Comparison of ENCODE assay signal across 8 cellular contexts in the genomic region with DNA sequence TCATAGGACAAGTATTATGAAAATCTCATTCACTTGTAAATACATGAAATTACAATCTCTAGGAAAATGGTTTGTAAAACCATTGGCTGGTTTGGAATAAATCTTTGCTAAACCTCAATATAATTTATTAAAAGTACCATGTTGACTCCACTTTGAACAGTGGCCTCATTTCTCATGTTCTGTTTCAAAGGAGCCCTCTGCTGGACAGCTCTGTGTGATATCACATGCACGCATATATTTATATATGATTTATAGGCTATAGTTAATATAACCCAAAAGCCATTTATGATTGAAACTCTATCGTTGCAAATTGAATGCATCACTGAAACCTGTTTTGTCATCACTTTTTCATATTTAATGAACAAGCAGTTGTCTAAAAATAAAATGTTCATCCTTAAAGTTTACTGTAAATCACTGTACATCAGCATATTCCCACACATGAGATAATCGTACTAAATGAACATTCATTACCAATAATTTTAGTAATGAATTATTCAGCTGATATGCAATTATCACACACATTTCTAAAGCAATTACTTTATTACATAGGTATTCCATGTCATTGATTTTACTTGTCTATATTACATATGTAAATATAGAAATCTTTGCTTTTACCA.
A peak's percentile ranks its signal among the peaks of the same experiment; 100 is the strongest.
DNase-seq lines count a peak whose midpoint lies in the region; ATAC-seq and TF ChIP-seq lines count a peak whose summit lies in the region.

No MANE protein-coding gene starts in this region.

- intact Hi-C loops in right lobe of liver (cut with DNase I) = no loop called here

- no peaks in the 10 kb centered on the region for H3K9me2 ChIP-seq in DOHH2 (replicated peaks; ENCODE audit: control insufficient read depth, low read length)

- no peaks in the 10 kb centered on the region for H3K36me3 Mint-ChIP-seq in immature natural killer cell

- H3K27ac Mint-ChIP-seq in immature natural killer cell = no peak overlapping the region

- peaks cover 0 to 4% (median 0%) of the 10 kb centered on the region in 6 donors for H3K9me3 Mint-ChIP-seq in immature natural killer cell

- TF ChIP-seq POLR2A in right lobe of liver (IDR thresholded peaks at IDR 0.05) = no peak

- H3K4me1 ChIP-seq in DOHH2 (ENCODE audit: control insufficient read depth, low read length) = no peaks in the 10 kb centered on the region
- H3K4me1 ChIP-seq in right lobe of liver = no peaks in the 10 kb centered on the region

- DNase-seq in NCI-H1092 treated with DMSO at 0.1 percent for 48 hours (lab: John Stamatoyannopoulos, UW) = peak; percentile 52
- peak; percentile 37 for DNase-seq in amniotic epithelial cell (ENCODE audit: low read depth)
- no peak for DNase-seq in right lobe of liver
- no peak for DNase-seq in SIG-M5 (lab: John Stamatoyannopoulos, UW)
- DNase-seq in NCI-H128 (lab: John Stamatoyannopoulos, UW; ENCODE audit: unreplicated experiment) = no peak
- no peak for DNase-seq in immature natural killer cell
- no peak for DNase-seq in stimulated activated CD4-positive, alpha-beta T cell treated with anti-CD3 and anti-CD28 coated beads, Interleukin-4, amount 100 ng/mL, for 4 hours

- no peak overlapping the region for H3K4me2 ChIP-seq in DOHH2 (ENCODE audit: low read length)

- ATAC-seq in right lobe of liver = peak in 1 of 4 donors; percentile 42

- no peak overlapping the region for H3K27ac ChIP-seq in DOHH2 (ENCODE audit: low read depth, low read length)
- H3K27ac ChIP-seq in right lobe of liver = no peak overlapping the region

- WGBS in right lobe of liver (ENCODE audit: insufficient coverage, low coverage, low lambda C conversion rate, missing lambda C conversion rate) = 27% methylated on average over 3 of the region's 3 CpGs

- H3K9me3 ChIP-seq in DOHH2 (ENCODE audit: control insufficient read depth, insufficient read depth, low read length) = no peaks in the 10 kb centered on the region
- no peaks in the 10 kb centered on the region for H3K9me3 ChIP-seq in right lobe of liver

- H3K4me1 Mint-ChIP-seq in immature natural killer cell = peaks cover 4 to 10% of the 10 kb centered on the region in 2 donors

- H3K27me3 Mint-ChIP-seq in immature natural killer cell (ENCODE audit: low read depth in 3 of 3) = peaks cover 0 to 2% (median 0%) of the 10 kb centered on the region in 3 donors

- no peaks in the 10 kb centered on the region for H3F3A ChIP-seq in DOHH2 (ENCODE audit: control insufficient read depth, insufficient read depth)

- H3K36me3 ChIP-seq in DOHH2 (ENCODE audit: control insufficient read depth, low read length) = no peaks in the 10 kb centered on the region
- no peaks in the 10 kb centered on the region for H3K36me3 ChIP-seq in right lobe of liver

- H3K4me3 Mint-ChIP-seq in immature natural killer cell = no peak overlapping the region

- no peak overlapping the region for H3K4me3 ChIP-seq in DOHH2 (ENCODE audit: low read length)
- no peak overlapping the region for H3K4me3 ChIP-seq in right lobe of liver

- H3K27me3 ChIP-seq in DOHH2 (ENCODE audit: control insufficient read depth, low read length) (no peaks in the 10 kb centered on the region), right lobe of liver (no peaks in the 10 kb centered on the region)

- TF ChIP-seq CTCF in DOHH2 (IDR thresholded peaks at IDR 0.05; ENCODE audit: low read depth, low read length, poor library complexity, severe bottlenecking) = peak; percentile 35
- TF ChIP-seq CTCF in right lobe of liver (IDR thresholded peaks at IDR 0.05) = peak; percentile 13 to 38 (median 26)

- no peaks in the 10 kb centered on the region for H4K20me1 ChIP-seq in DOHH2 (ENCODE audit: control insufficient read depth, insufficient read depth, low read depth, low read length)

- no peaks in the 10 kb centered on the region for H3K79me2 ChIP-seq in DOHH2 (ENCODE audit: control insufficient read depth, low read length)

Comparison
In these comparisons a context has a peak if more than half of its experiments do, and no peak if none do; other contexts are left out.
1. DNase-seq: peak in NCI-H1092 treated with DMSO at 0.1 percent for 48 hours (single experiment) and amniotic epithelial cell (single experiment); none in right lobe of liver (0 of 3), SIG-M5 (single experiment), NCI-H128 (single experiment), immature natural killer cell (0 of 3) and stimulated activated CD4-positive, alpha-beta T cell treated with anti-CD3 and anti-CD28 coated beads, Interleukin-4, amount 100 ng/mL, for 4 hours (0 of 2).